In the genomic region with DNA sequence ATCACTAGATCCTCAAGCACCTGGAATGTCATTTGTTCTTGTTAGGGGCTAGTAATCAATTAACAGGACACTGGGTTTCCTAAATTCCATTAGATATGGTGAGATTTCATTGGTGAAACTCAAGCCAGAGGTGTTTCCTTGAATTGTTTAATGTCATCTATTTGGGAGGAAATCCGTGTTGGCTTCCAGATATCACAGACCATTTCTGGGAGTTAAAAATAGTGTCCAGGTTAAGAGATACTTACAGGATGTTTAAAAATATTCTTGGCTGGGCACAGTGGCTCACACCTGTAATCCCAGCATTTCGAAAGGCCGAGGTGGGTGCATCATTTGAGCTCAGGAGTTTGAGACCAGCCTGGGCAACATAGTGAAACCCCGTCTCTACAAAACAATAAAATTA, we compare ENCODE assay signal across 1 cellular context.
TF ChIP-seq lines count a peak whose summit lies in the region.

No MANE protein-coding gene starts in this region.

TF ChIP-seq in H1, 55 proteins besides CTCF, POLR2A, EP300 and RAD21 (continued from another document):
- TF ChIP-seq CHD1 (IDR thresholded peaks at IDR 0.05; ENCODE audit: low read depth, low read length) = no peak
